8 cellular contexts compared by ENCODE assay signal in the genomic region with DNA sequence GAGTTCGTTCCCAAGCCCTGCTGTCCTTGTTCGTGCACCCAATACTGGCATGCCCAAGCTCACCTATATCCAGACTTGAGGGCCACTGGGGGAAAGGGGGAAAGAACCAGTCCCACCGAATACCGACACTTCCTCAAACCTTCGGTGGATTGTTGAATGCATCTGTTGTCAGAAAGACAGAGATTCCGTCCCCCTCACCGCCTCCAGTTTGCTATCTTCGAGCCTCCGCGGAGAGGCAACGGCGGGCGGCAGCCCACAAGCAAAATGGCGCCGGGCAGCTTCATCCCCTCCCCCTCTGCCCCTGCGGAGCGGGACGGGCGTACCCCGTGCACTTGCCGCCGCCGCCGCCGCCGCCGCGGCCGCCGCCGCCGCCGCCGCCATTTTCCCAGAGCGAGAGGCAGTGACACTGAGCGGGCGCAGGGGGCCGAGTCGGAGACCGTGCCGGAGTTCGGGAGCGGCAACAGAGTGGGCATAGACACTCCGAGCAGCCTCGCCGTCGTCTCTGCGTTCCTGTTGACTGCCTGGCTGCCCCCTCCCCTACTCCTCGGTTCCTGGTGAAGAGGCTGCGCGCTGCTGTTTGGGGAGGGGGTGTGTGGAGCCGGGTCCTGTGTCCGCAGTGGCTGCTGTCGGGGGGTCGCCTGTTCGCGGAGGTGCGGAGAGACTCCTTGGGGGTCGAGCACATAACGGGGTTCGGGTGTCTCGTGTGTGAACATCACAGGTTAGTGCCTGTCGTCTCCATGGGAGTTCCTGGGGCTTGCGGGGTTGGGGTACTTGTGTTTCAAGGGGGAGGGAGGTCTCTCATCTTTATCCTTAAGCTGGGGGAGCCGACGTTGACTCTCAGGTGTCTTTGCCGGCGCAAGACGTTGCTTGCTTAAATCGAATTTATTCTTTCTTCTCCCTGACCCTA. TPM values are rescaled to one million over a fixed set of nuclear protein-coding genes. Genes with fewer than 3 reads are reported as not detected.
A peak's percentile ranks its signal among the peaks of the same experiment; 100 is the strongest.
DNase-seq lines count a peak whose midpoint lies in the region; ATAC-seq and TF ChIP-seq lines count a peak whose summit lies in the region.

A gene with protein sequence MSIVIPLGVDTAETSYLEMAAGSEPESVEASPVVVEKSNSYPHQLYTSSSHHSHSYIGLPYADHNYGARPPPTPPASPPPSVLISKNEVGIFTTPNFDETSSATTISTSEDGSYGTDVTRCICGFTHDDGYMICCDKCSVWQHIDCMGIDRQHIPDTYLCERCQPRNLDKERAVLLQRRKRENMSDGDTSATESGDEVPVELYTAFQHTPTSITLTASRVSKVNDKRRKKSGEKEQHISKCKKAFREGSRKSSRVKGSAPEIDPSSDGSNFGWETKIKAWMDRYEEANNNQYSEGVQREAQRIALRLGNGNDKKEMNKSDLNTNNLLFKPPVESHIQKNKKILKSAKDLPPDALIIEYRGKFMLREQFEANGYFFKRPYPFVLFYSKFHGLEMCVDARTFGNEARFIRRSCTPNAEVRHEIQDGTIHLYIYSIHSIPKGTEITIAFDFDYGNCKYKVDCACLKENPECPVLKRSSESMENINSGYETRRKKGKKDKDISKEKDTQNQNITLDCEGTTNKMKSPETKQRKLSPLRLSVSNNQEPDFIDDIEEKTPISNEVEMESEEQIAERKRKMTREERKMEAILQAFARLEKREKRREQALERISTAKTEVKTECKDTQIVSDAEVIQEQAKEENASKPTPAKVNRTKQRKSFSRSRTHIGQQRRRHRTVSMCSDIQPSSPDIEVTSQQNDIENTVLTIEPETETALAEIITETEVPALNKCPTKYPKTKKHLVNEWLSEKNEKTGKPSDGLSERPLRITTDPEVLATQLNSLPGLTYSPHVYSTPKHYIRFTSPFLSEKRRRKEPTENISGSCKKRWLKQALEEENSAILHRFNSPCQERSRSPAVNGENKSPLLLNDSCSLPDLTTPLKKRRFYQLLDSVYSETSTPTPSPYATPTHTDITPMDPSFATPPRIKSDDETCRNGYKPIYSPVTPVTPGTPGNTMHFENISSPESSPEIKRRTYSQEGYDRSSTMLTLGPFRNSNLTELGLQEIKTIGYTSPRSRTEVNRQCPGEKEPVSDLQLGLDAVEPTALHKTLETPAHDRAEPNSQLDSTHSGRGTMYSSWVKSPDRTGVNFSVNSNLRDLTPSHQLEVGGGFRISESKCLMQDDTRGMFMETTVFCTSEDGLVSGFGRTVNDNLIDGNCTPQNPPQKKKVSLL (N-terminal part only) (plus strand): TSS at position 388 of the 907 bp plus-strand sequence. CDS start 26,748 bp downstream, outside the sequence.

- POLR2A ChIA-PET in RWPE1 (lab: Yijun Ruan, JAX; ENCODE audit: low non-redundant PET) = interaction anchor here (0.6 kb wide), 1 partner anchor 1549 kb away, joined by 3 read pairs; no protein-coding TSS in a partner anchor

- H3K36me3 Mint-ChIP-seq in activated T-helper 2 cell treated with anti-CD3 and anti-CD28 coated beads, Interferon-gamma antibody, Interleukin-2, Interleukin-4, amounts not matched to agents 10 μg/mL and 5 μg/mL and 100 μg/mL, durations not matched to agents 14 hours and 24 hours and 36 hours (ENCODE audit: low read depth) = peaks cover 77% of the 10 kb centered on the region
- H3K36me3 Mint-ChIP-seq in nephron progenitor cell (ENCODE audit: low read depth) = peaks cover under 1% of the 10 kb centered on the region

- no peaks in the 10 kb centered on the region for H3K27me3 ChIP-seq in KMS-11 (ENCODE audit: insufficient read depth, low read depth)

- H3K9me3 Mint-ChIP-seq in activated T-helper 2 cell treated with anti-CD3 and anti-CD28 coated beads, Interferon-gamma antibody, Interleukin-2, Interleukin-4, amounts not matched to agents 10 μg/mL and 5 μg/mL and 100 μg/mL, durations not matched to agents 14 hours and 24 hours and 36 hours = no peaks in the 10 kb centered on the region
- no peaks in the 10 kb centered on the region for H3K9me3 Mint-ChIP-seq in nephron progenitor cell
- no peaks in the 10 kb centered on the region for H3K9me3 Mint-ChIP-seq in stimulated activated naive CD8-positive, alpha-beta T cell treated with anti-CD3 and anti-CD28 coated beads, Interleukin-15, amount 100 ng/mL, for 72 hours

- H3K27ac ChIP-seq in KMS-11 (peak within 1 kb of the TSS; percentile 98), RWPE1 (peak within 1 kb of the TSS; percentile 99)

- peak within 1 kb of the TSS; percentile 91 for H3K4me3 Mint-ChIP-seq in activated T-helper 2 cell treated with anti-CD3 and anti-CD28 coated beads, Interferon-gamma antibody, Interleukin-2, Interleukin-4, amounts not matched to agents 10 μg/mL and 5 μg/mL and 100 μg/mL, durations not matched to agents 14 hours and 24 hours and 36 hours (ENCODE audit: low read depth)
- peak within 1 kb of the TSS; percentile 99 for H3K4me3 Mint-ChIP-seq in nephron progenitor cell
- H3K4me3 Mint-ChIP-seq in stimulated activated naive CD8-positive, alpha-beta T cell treated with anti-CD3 and anti-CD28 coated beads, Interleukin-15, amount 100 ng/mL, for 72 hours = peak within 1 kb of the TSS; percentile 93 to 97

- intact Hi-C loops in activated T-helper 2 cell treated with anti-CD3 and anti-CD28 coated beads, Interferon-gamma antibody, Interleukin-2, Interleukin-4, amounts not matched to agents 10 μg/mL and 5 μg/mL and 100 μg/mL, durations not matched to agents 14 hours and 24 hours and 36 hours (cut with micrococcal nuclease) = loop anchor here (2.0 to 5.0 kb wide), 3 partner anchors 333 to 1271 kb away; a partner anchor contains a TSS

- peak; percentile 70 for DNase-seq in DMS153 (lab: John Stamatoyannopoulos, UW)
- peak; percentile 69 for DNase-seq in RWPE1 (ENCODE audit: low spot score)
- peak; percentile 89 for DNase-seq in activated T-helper 2 cell treated with anti-CD3 and anti-CD28 coated beads, Interferon-gamma antibody, Interleukin-2, Interleukin-4, amounts not matched to agents 10 μg/mL and 5 μg/mL and 100 μg/mL, durations not matched to agents 14 hours and 24 hours and 36 hours (ENCODE audit: low spot score)
- DNase-seq in fibroblast of pulmonary artery (ENCODE audit: low read depth) = peak; percentile 87
- DNase-seq in nephron progenitor cell = peak; percentile 93
- DNase-seq in stimulated activated naive CD8-positive, alpha-beta T cell treated with anti-CD3 and anti-CD28 coated beads, Interleukin-15, amount 100 ng/mL, for 72 hours = peak; percentile 93 to 94

- 0 out of 2 replicates have a peak, but pooled peaks have one; percentile 6 for TF ChIP-seq CTCF in KMS-11 (conservative IDR thresholded peaks at IDR 0.05; ENCODE audit: low read depth, low read length)
- 0 out of 2 replicates have a peak, but pooled peaks have one; percentile 5 for TF ChIP-seq CTCF in RWPE1 (conservative IDR thresholded peaks at IDR 0.05; ENCODE audit: low read depth)
- TF ChIP-seq CTCF in fibroblast of pulmonary artery (IDR thresholded peaks at IDR 0.05; ENCODE audit: low read length, missing control alignments) = no peak
- no peak for TF ChIP-seq CTCF in nephron progenitor cell (IDR thresholded peaks at IDR 0.05)

- H3K4me1 Mint-ChIP-seq in activated T-helper 2 cell treated with anti-CD3 and anti-CD28 coated beads, Interferon-gamma antibody, Interleukin-2, Interleukin-4, amounts not matched to agents 10 μg/mL and 5 μg/mL and 100 μg/mL, durations not matched to agents 14 hours and 24 hours and 36 hours (ENCODE audit: low read depth) = peaks cover 30% of the 10 kb centered on the region
- H3K4me1 Mint-ChIP-seq in nephron progenitor cell = peaks cover 45% of the 10 kb centered on the region
- H3K4me1 Mint-ChIP-seq in stimulated activated naive CD8-positive, alpha-beta T cell treated with anti-CD3 and anti-CD28 coated beads, Interleukin-15, amount 100 ng/mL, for 72 hours = peaks cover 38% of the 10 kb centered on the region

- CTCF ChIA-PET in RWPE1 (lab: Yijun Ruan, JAX) = interaction anchor here (0.5 to 0.7 kb wide), 3 partner anchors 37 to 710 kb away, joined by 3 to 5 read pairs (median 4); no protein-coding TSS in a partner anchor

- H3K4me2 ChIP-seq in KMS-11 = peak within 1 kb of the TSS; percentile 83

- ATAC-seq in GM21717 (IDR thresholded peaks at IDR 0.05; ENCODE audit: unreplicated experiment) = peak; percentile 38
- peak; percentile 47 for ATAC-seq in stimulated activated naive CD8-positive, alpha-beta T cell treated with anti-CD3 and anti-CD28 coated beads, Interleukin-15, amount 100 ng/mL, for 72 hours

- no peaks in the 10 kb centered on the region for H3K27me3 Mint-ChIP-seq in activated T-helper 2 cell treated with anti-CD3 and anti-CD28 coated beads, Interferon-gamma antibody, Interleukin-2, Interleukin-4, amounts not matched to agents 10 μg/mL and 5 μg/mL and 100 μg/mL, durations not matched to agents 14 hours and 24 hours and 36 hours (ENCODE audit: low read depth)
- H3K27me3 Mint-ChIP-seq in nephron progenitor cell (ENCODE audit: low read depth, poor library complexity) = peaks cover 5% of the 10 kb centered on the region
- H3K27me3 Mint-ChIP-seq in stimulated activated naive CD8-positive, alpha-beta T cell treated with anti-CD3 and anti-CD28 coated beads, Interleukin-15, amount 100 ng/mL, for 72 hours = no peaks in the 10 kb centered on the region

- H2AFZ ChIP-seq in KMS-11 (ENCODE audit: low read depth) = no peak within 1 kb of the TSS

- no peaks in the 10 kb centered on the region for H3K36me3 ChIP-seq in KMS-11 (ENCODE audit: insufficient read depth)

- H3K27ac Mint-ChIP-seq in activated T-helper 2 cell treated with anti-CD3 and anti-CD28 coated beads, Interferon-gamma antibody, Interleukin-2, Interleukin-4, amounts not matched to agents 10 μg/mL and 5 μg/mL and 100 μg/mL, durations not matched to agents 14 hours and 24 hours and 36 hours = peak within 1 kb of the TSS; percentile 100
- peak within 1 kb of the TSS; percentile 100 for H3K27ac Mint-ChIP-seq in nephron progenitor cell
- H3K27ac Mint-ChIP-seq in stimulated activated naive CD8-positive, alpha-beta T cell treated with anti-CD3 and anti-CD28 coated beads, Interleukin-15, amount 100 ng/mL, for 72 hours = peak within 1 kb of the TSS; percentile 99 to 100

- H3K4me3 ChIP-seq in KMS-11 (IDR thresholded peaks at IDR 0.05; ENCODE audit: insufficient read depth, low read depth, low read length) (peak within 1 kb of the TSS; percentile 44), fibroblast of pulmonary artery (replicated peaks; ENCODE audit: low read depth, low read length) (peak within 1 kb of the TSS; percentile 68)

- peak within 1 kb of the TSS; percentile 99 for H3K9ac ChIP-seq in KMS-11

- peaks cover 19% of the 10 kb centered on the region for H4K20me1 ChIP-seq in KMS-11 (ENCODE audit: insufficient read depth)

- peaks cover 85% of the 10 kb centered on the region for H3K79me2 ChIP-seq in KMS-11 (ENCODE audit: insufficient read depth, low read depth)

- H3K4me1 ChIP-seq in KMS-11 (ENCODE audit: low read depth, poor library complexity, severe bottlenecking) = peaks cover 46% of the 10 kb centered on the region

RNA-seq across cellular contexts. Expression of the gene that starts here (rescaled TPM):
- total RNA-seq in activated T-helper 2 cell treated with anti-CD3 and anti-CD28 coated beads, Interferon-gamma antibody, Interleukin-2, Interleukin-4, amounts not matched to agents 10 μg/mL and 5 μg/mL and 100 μg/mL, durations not matched to agents 14 hours and 24 hours and 36 hours = 134 and 135 TPM in 2 replicates

Comparison
In these comparisons a context has a peak if more than half of its experiments do, and no peak if none do; other contexts are left out.
1. Peak in every context shown above with its lines: DNase-seq, ATAC-seq, H3K4me3 ChIP-seq and H3K27ac ChIP-seq.
2. CTCF ChIP-seq: peak in KMS-11 (single experiment) and RWPE1 (single experiment); none in fibroblast of pulmonary artery (single experiment) and nephron progenitor cell (single experiment).